Comparison of ENCODE assay signal across 20 cellular contexts in the genomic region with DNA sequence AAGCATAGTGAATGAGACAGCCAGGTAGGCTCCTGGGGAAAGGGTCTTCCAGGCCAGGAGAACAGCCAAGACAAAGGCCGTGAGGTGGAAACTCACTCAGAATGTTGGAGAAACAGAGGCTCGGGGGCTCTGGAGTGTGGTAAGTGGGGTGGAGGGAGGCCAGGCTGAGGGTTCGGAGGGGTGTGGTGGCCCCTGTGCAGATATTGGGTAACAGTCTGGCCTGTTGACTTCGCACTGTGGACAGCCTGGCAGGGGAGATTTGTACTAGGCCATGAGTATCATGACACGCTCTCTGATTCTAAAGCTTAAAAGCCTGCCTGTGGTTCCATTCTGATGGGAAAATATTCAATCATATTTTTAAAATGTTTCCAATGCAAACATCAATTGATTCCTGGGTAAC.
DNase-seq lines count a peak whose midpoint lies in the region; ATAC-seq and TF ChIP-seq lines count a peak whose summit lies in the region.
"Had no signal": no experiment of that assay in that cellular context is flagged by ENCODE, and none has a peak within 500 bp of the region (broad histone marks: within the 10 kb centered on the region; RNA-seq: fewer than 3 reads in every experiment).

No MANE protein-coding gene starts in this region.

- no CpG with 5 or more reads among the region's 5 CpGs for WGBS in right lobe of liver (ENCODE audit: insufficient coverage, low coverage, low lambda C conversion rate, missing lambda C conversion rate)
- 87 to 99% (median 91%) methylated on average over 5 of the region's 5 CpGs for WGBS in spleen, 5 donors

- H3K9me2 ChIP-seq in MM.1S (replicated peaks; ENCODE audit: insufficient read depth, low read length): no peaks in the 10 kb centered on the region

- no peak for TF ChIP-seq CTCF in right lobe of liver (IDR thresholded peaks at IDR 0.05)
- no peak for TF ChIP-seq CTCF in spleen (IDR thresholded peaks at IDR 0.05 in 8 of 11, conservative IDR thresholded peaks at IDR 0.05 in 3 of 11)
- TF ChIP-seq CTCF in left ventricle myocardium inferior (IDR thresholded peaks at IDR 0.05; ENCODE audit: borderline replicate concordance): no peak
- TF ChIP-seq CTCF in MM.1S (IDR thresholded peaks at IDR 0.05; ENCODE audit: low read length): no peak

- peak overlapping the region in 2 of 3 donors; percentile 77 to 82 for H3K27ac ChIP-seq in right lobe of liver
- H3K27ac ChIP-seq in spleen: peak overlapping the region in 2 of 8 donors; percentile 27 to 57
- no peak overlapping the region for H3K27ac ChIP-seq in left ventricle myocardium inferior (replicated peaks)
- H3K27ac ChIP-seq in MM.1S (ENCODE audit: low read length): no peak overlapping the region
- H3K27ac ChIP-seq: 22Rv1, BLaER1 had no signal

- H3K9ac ChIP-seq in MM.1S (ENCODE audit: low read length): no peak overlapping the region
- H3K9ac ChIP-seq: BLaER1 had no signal

- H3K4me1 ChIP-seq in right lobe of liver: peaks cover 0 to 33% (median 8%) of the 10 kb centered on the region in 4 donors
- peaks cover 5 to 26% (median 16%) of the 10 kb centered on the region in 6 donors for H3K4me1 ChIP-seq in spleen
- H3K4me1 ChIP-seq in left ventricle myocardium inferior: peaks cover 29% of the 10 kb centered on the region
- no peaks in the 10 kb centered on the region for H3K4me1 ChIP-seq in MM.1S (ENCODE audit: low read length)
- H3K4me1 ChIP-seq: Caco-2 had no signal

- no peaks in the 10 kb centered on the region for H3K36me3 Mint-ChIP-seq in dendritic cell treated with granulocyte-macrophage colony-stimulating factor and Interleukin-4, amounts not matched to agents 40 ng/mL and 50 ng/mL, for 4 days (ENCODE audit: low read depth)
- H3K36me3 Mint-ChIP-seq: CD4-positive, alpha-beta memory T cell had no signal

- no peaks in the 10 kb centered on the region for H3K79me2 ChIP-seq in MM.1S (ENCODE audit: low read length)

- no peaks in the 10 kb centered on the region for H3K9me3 Mint-ChIP-seq in dendritic cell treated with granulocyte-macrophage colony-stimulating factor and Interleukin-4, amounts not matched to agents 40 ng/mL and 50 ng/mL, for 4 days
- H3K9me3 Mint-ChIP-seq: CD4-positive, alpha-beta memory T cell had no signal

- peaks cover 50% of the 10 kb centered on the region for H3K4me1 Mint-ChIP-seq in dendritic cell treated with granulocyte-macrophage colony-stimulating factor and Interleukin-4, amounts not matched to agents 40 ng/mL and 50 ng/mL, for 4 days (ENCODE audit: low read depth)

- H3F3A ChIP-seq in MM.1S (ENCODE audit: insufficient read depth, low read length): no peaks in the 10 kb centered on the region

- peak; percentile 67 for DNase-seq in DMS53 (lab: John Stamatoyannopoulos, UW)
- no peak for DNase-seq in DMS53 treated with DMSO at 0.1 percent for 48 hours (lab: John Stamatoyannopoulos, UW; ENCODE audit: unreplicated experiment)
- no peak for DNase-seq in right lobe of liver
- peak; percentile 20 for DNase-seq in spleen
- DNase-seq in left ventricle myocardium inferior: no peak
- no peak for DNase-seq in activated naive CD4-positive, alpha-beta T cell treated with anti-CD3 and anti-CD28 coated beads, Interleukin-2, amount 50 U/mL, for 16 hours
- no peak for DNase-seq in MM.1S
- DNase-seq: ACHN; Caco-2; CD4-positive, alpha-beta memory T cell; DMS 273 treated with DMSO at 0.1 percent for 48 hours; GOT3; HCEC 1CT; KBM-7; NCI-H1105; NCI-H524 had no signal

- no peak overlapping the region for H2AFZ ChIP-seq in MM.1S (ENCODE audit: low read length)

- no peaks in the 10 kb centered on the region for H4K20me1 ChIP-seq in MM.1S (ENCODE audit: insufficient read depth, low read length)
- H4K20me1 ChIP-seq: BLaER1 had no signal

- no peaks in the 10 kb centered on the region for H3K36me3 ChIP-seq in right lobe of liver
- H3K36me3 ChIP-seq in spleen: no peaks in the 10 kb centered on the region
- no peaks in the 10 kb centered on the region for H3K36me3 ChIP-seq in left ventricle myocardium inferior
- no peaks in the 10 kb centered on the region for H3K36me3 ChIP-seq in MM.1S (replicated peaks; ENCODE audit: insufficient read depth, low read length)
- H3K36me3 ChIP-seq: BLaER1 had no signal

- no peak overlapping the region for H3K4me3 ChIP-seq in right lobe of liver
- no peak overlapping the region for H3K4me3 ChIP-seq in spleen
- no peak overlapping the region for H3K4me3 ChIP-seq in left ventricle myocardium inferior
- H3K4me3 ChIP-seq in MM.1S (ENCODE audit: low read length): no peak overlapping the region
- H3K4me3 ChIP-seq: BLaER1 had no signal

- H3K4me3 Mint-ChIP-seq in dendritic cell treated with granulocyte-macrophage colony-stimulating factor and Interleukin-4, amounts not matched to agents 40 ng/mL and 50 ng/mL, for 4 days: no peak overlapping the region
- H3K4me3 Mint-ChIP-seq: CD4-positive, alpha-beta memory T cell had no signal

- H3K9me3 ChIP-seq in right lobe of liver (no peaks in the 10 kb centered on the region), spleen (no peaks in the 10 kb centered on the region), left ventricle myocardium inferior (replicated peaks) (no peaks in the 10 kb centered on the region), MM.1S (replicated peaks; ENCODE audit: insufficient read depth, low read length) (no peaks in the 10 kb centered on the region)
- H3K9me3 ChIP-seq: BLaER1, Caco-2 had no signal

- TF ChIP-seq POLR2A in right lobe of liver (IDR thresholded peaks at IDR 0.05): no peak
- TF ChIP-seq POLR2A in spleen (IDR thresholded peaks at IDR 0.05): no peak

- peak; percentile 48 to 77 (median 68) for ATAC-seq in right lobe of liver
- ATAC-seq: Right ventricle myocardium inferior had no signal

- H3K27me3 ChIP-seq in right lobe of liver (no peaks in the 10 kb centered on the region), spleen (replicated peaks in 1 of 7) (peaks cover 0 to 15% (median 0%) of the 10 kb centered on the region in 7 donors), left ventricle myocardium inferior (ENCODE audit: low read depth) (no peaks in the 10 kb centered on the region), MM.1S (replicated peaks; ENCODE audit: insufficient read depth, low read length) (no peaks in the 10 kb centered on the region)
- H3K27me3 ChIP-seq: BLaER1 had no signal

- H3K4me2 ChIP-seq in MM.1S (ENCODE audit: low read depth, low read length): no peak overlapping the region
- H3K4me2 ChIP-seq: BLaER1 had no signal

- intact Hi-C loops in dendritic cell treated with granulocyte-macrophage colony-stimulating factor and Interleukin-4, amounts not matched to agents 40 ng/mL and 50 ng/mL, for 4 days (cut with micrococcal nuclease): no loop called here
- intact Hi-C loops in right lobe of liver (cut with DNase I) (no loop called here), spleen (cut with DNase I; ENCODE audit: low total_unique reads) (no loop called here), left ventricle myocardium inferior (cut with micrococcal nuclease) (no loop called here)

- H3K27me3 Mint-ChIP-seq in dendritic cell treated with granulocyte-macrophage colony-stimulating factor and Interleukin-4, amounts not matched to agents 40 ng/mL and 50 ng/mL, for 4 days: peaks cover 24% of the 10 kb centered on the region

- peak overlapping the region; percentile 73 for H3K27ac Mint-ChIP-seq in dendritic cell treated with granulocyte-macrophage colony-stimulating factor and Interleukin-4, amounts not matched to agents 40 ng/mL and 50 ng/mL, for 4 days
- H3K27ac Mint-ChIP-seq: CD4-positive, alpha-beta memory T cell had no signal

Comparison
In these comparisons a context has a peak if more than half of its experiments do, and no peak if none do; other contexts are left out.
1. DNase-seq: peak in DMS53 (single experiment) and spleen (single experiment); none in DMS53 treated with DMSO at 0.1 percent for 48 hours (single experiment), right lobe of liver (0 of 3), left ventricle myocardium inferior (single experiment), activated naive CD4-positive, alpha-beta T cell treated with anti-CD3 and anti-CD28 coated beads, Interleukin-2, amount 50 U/mL, for 16 hours (single experiment) and MM.1S (single experiment).
2. H3K27ac ChIP-seq: peak in right lobe of liver (2 of 3); none in left ventricle myocardium inferior (single experiment) and MM.1S (single experiment).